Comparison of ENCODE assay signal across 16 cellular contexts in the genomic region with DNA sequence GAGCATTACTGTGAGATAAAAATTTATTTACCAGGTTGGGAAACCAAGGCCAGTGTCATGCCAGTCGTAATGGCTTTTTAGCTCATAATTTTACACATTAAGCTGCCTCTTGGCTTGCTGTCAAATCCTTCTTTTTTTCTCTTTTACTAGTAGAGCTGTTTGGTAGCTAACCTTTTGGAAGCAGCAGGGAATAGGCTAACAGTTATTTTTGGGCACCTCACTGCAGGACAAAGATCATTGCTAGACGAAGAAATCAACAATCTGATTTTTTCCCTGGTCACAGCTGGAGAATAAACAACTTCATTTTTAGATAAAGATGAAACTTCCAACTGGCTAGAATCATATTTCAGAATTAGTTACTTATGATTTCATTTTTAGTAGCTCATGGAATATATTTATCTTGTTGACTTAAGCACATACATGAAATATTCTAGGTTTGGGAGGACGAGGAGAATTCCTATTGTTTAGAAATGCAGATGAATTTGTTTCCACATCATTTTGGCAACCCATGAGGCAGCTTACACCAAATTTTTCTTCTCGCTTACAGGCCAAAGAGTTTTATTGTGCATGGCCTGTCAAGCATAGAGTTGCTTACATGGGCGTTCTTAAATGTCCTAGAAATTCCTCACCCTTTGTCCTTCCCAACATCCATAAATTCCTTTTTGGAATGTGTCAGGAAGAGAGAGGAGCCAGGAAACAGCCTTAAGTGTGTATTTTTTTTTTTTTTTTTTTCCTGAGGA. TPM values are rescaled to one million over a fixed set of nuclear protein-coding genes. Genes with fewer than 3 reads are reported as not detected.
DNase-seq lines count a peak whose midpoint lies in the region; ATAC-seq and TF ChIP-seq lines count a peak whose summit lies in the region.
"Had no signal": no experiment of that assay in that cellular context is flagged by ENCODE, and none has a peak within 500 bp of the region (broad histone marks: within the 10 kb centered on the region; RNA-seq: fewer than 3 reads in every experiment).

No MANE protein-coding gene starts in this region.

- TF ChIP-seq CTCF in epithelial cell of proximal tubule (conservative IDR thresholded peaks at IDR 0.05; ENCODE audit: low read depth, low read length) (no peak), lower lobe of right lung (IDR thresholded peaks at IDR 0.05) (no peak)

- H3K27me3 ChIP-seq in lower lobe of right lung (ENCODE audit: low read depth): no peaks in the 10 kb centered on the region
- no peaks in the 10 kb centered on the region for H3K27me3 ChIP-seq in stomach smooth muscle (ENCODE audit: control insufficient read depth in 1 of 2, insufficient read depth in 2 of 2, low read length in 2 of 2)
- no peaks in the 10 kb centered on the region for H3K27me3 ChIP-seq in right cardiac atrium (ENCODE audit: control insufficient read depth, insufficient read depth)
- H3K27me3 ChIP-seq: thyroid gland had no signal

- 43% methylated on average over 5 of the region's 5 CpGs for WGBS in right cardiac atrium

- intact Hi-C loops in lower lobe of right lung (cut with DNase I) (no loop called here), head of caudate nucleus (cut with DNase I) (no loop called here), right cardiac atrium (cut with DNase I) (no loop called here)

- H3K4me1 ChIP-seq in lower lobe of right lung: peaks cover 4% of the 10 kb centered on the region
- H3K4me1 ChIP-seq in stomach smooth muscle (ENCODE audit: control insufficient read depth, insufficient read depth, low read length): peaks cover 29% of the 10 kb centered on the region
- H3K4me1 ChIP-seq in right cardiac atrium (ENCODE audit: control insufficient read depth, insufficient read depth, low read length): no peaks in the 10 kb centered on the region

- H3K4me3 ChIP-seq in epithelial cell of proximal tubule (ENCODE audit: low read depth, low read length) (no peak overlapping the region), lower lobe of right lung (no peak overlapping the region), stomach smooth muscle (ENCODE audit: low read length in 2 of 2) (no peak overlapping the region), right cardiac atrium (ENCODE audit: low read length) (no peak overlapping the region)
- H3K4me3 ChIP-seq: thyroid gland had no signal

- H3K27ac ChIP-seq in lower lobe of right lung (peak overlapping the region; percentile 26), stomach smooth muscle (ENCODE audit: low read length) (peak overlapping the region; percentile 37), right cardiac atrium (ENCODE audit: low read length) (no peak overlapping the region)

- H3K9ac ChIP-seq in stomach smooth muscle (ENCODE audit: low read length in 2 of 2): no peak overlapping the region

- DNase-seq in GM03348 (ENCODE audit: low spot score) (peak; percentile 20), epithelial cell of proximal tubule (ENCODE audit: low read depth) (peak; percentile 80), lower lobe of right lung (no peak), head of caudate nucleus (no peak), HT-29 (ENCODE audit: low spot score) (no peak), right cardiac atrium (no peak)
- DNase-seq: activated CD8-positive, alpha-beta memory T cell treated with anti-CD3 and anti-CD28 coated beads, Interleukin-2, amount 10 ng/mL, durations not matched to agents 7 days and 5 days; CD8-positive, alpha-beta memory T cell; DMS79 treated with DMSO at 0.1 percent for 48 hours; endodermal cell; naive thymus-derived CD8-positive, alpha-beta T cell; NCI-H1436; NCI-H345; thyroid gland had no signal

- H3K9me3 ChIP-seq in lower lobe of right lung: no peaks in the 10 kb centered on the region
- no peaks in the 10 kb centered on the region for H3K9me3 ChIP-seq in stomach smooth muscle (ENCODE audit: control insufficient read depth in 2 of 2, low read length in 2 of 2)
- H3K9me3 ChIP-seq in right cardiac atrium (ENCODE audit: control insufficient read depth, low read length): no peaks in the 10 kb centered on the region
- H3K9me3 ChIP-seq: thyroid gland had no signal

- H3K36me3 ChIP-seq in lower lobe of right lung (no peaks in the 10 kb centered on the region), stomach smooth muscle (ENCODE audit: control insufficient read depth in 2 of 2, insufficient read depth in 2 of 2, low read length in 2 of 2) (peaks cover 0 to 3% of the 10 kb centered on the region in 2 donors)
- H3K36me3 ChIP-seq: thyroid gland had no signal

- ATAC-seq in lower lobe of right lung (peak; percentile 36 to 55), GM21717 (IDR thresholded peaks at IDR 0.05; ENCODE audit: unreplicated experiment) (no peak), right cardiac atrium (no peak)
- ATAC-seq: activated CD8-positive, alpha-beta memory T cell treated with anti-CD3 and anti-CD28 coated beads, Interleukin-2, amount 10 ng/mL, durations not matched to agents 7 days and 5 days; naive thymus-derived CD8-positive, alpha-beta T cell had no signal

RNA-seq across cellular contexts. Expression of a gene that starts 19.6 kb away (rescaled TPM):
- 66.1 and 68.9 TPM in 2 replicates for total RNA-seq in epithelial cell of proximal tubule
- total RNA-seq in lower lobe of right lung: 18.5 TPM
- total RNA-seq in HT-29 (2014; rRNA removed; shearing (Covaris generic)): 0.46 and 1.3 TPM in 2 replicates
- 10 to 100 TPM in 1 of 4 donors, 1 to 10 TPM in 3; 4.8 to 34.4 (median 7.4) TPM for total RNA-seq in right cardiac atrium
- polyA plus RNA-seq in right cardiac atrium: 2.5 TPM
- total RNA-seq: naive thymus-derived CD8-positive, alpha-beta T cell had no signal
- polyA plus RNA-seq: CD8-positive, alpha-beta memory T cell; naive thymus-derived CD8-positive, alpha-beta T cell had no signal

Comparison
In these comparisons a context has a peak if more than half of its experiments do, and no peak if none do; other contexts are left out.
1. DNase-seq: peak in GM03348 (single experiment) and epithelial cell of proximal tubule (single experiment); none in lower lobe of right lung (single experiment), head of caudate nucleus (0 of 42), HT-29 (single experiment) and right cardiac atrium (0 of 3).
2. ATAC-seq: peak in lower lobe of right lung (2 of 2); none in GM21717 (single experiment) and right cardiac atrium (0 of 2).